In the genomic region with DNA sequence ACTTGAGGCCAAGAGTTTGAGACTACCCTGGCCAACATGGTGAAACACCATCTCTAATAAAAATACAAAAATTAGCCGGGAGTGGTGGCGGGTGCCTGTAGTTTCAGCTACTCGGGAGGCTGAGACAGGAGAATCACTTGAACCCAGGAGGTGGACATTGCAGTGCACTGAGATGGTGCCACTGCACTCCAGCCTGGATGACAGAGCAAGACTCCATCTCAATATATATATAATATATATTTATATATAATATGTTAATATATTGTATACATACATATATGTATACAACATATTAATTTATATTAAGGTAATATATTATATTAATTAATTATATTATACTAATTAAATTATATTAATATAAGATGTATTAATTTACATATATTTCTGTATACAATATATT, we compare ENCODE assay signal across 14 cellular contexts. TPM values are rescaled to one million over a fixed set of nuclear protein-coding genes. Genes with fewer than 3 reads are reported as not detected.
"Had no signal": no experiment of that assay in that cellular context is flagged by ENCODE, and none has a peak within 500 bp of the region (broad histone marks: within the 10 kb centered on the region; RNA-seq: fewer than 3 reads in every experiment).

No MANE protein-coding gene starts in this region.

RNA-seq across cellular contexts. Expression of gene RLN3, which starts 8.2 kb away (rescaled TPM):
- total RNA-seq: stomach, subcutaneous adipose tissue, suprapubic skin, temporal lobe, testis, thoracic aorta, thyroid gland, tibial nerve, transverse colon, upper lobe of right lung, ureter, urinary bladder, uterus, vagina had no signal
- polyA plus RNA-seq: stomach, urinary bladder had no signal

RNA-seq across cellular contexts. Expression of gene PALM3, which starts 42.1 kb away (rescaled TPM):
- total RNA-seq: subcutaneous adipose tissue, suprapubic skin, thoracic aorta had no signal
